10 cellular contexts compared by ENCODE assay signal in the genomic region with DNA sequence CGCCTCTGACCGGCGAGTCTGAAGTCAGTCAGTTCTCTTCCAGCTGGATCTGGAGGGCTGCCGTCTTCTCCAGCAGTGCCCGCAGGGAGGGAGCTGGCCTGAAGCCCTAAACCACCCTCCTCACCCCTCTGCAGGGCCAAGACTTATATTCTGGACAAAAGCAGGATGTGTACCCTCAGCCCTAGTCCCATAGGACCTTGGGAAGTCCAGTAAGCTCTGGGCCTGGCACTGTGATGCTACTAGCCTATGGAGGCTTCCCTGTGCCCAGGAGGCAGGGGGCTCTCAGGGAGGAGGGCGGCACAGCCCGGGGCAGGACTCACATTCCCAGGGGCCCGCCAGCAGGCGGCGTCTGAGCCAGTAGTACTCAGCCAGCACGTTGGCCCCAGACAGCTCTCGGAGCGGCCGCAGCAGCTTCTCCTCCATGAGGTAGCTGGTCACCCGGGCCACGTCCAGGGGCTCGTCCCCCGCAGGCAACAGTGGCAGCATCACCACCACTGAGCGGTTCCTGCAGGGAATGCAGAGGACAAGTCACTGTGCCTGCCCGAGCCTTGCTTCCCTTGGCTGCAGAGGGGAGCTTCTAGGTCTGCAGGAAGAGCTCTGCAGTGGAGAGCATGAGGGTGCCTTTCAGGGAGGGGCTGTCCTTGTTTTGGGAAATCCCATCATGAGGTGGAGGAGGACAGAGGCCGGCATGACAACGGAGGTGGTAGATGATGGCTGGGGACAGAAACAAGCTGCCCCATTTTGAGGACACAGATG. TPM values are rescaled to one million over a fixed set of nuclear protein-coding genes. Genes with fewer than 3 reads are reported as not detected.
A peak's percentile ranks its signal among the peaks of the same experiment; 100 is the strongest.
DNase-seq lines count a peak whose midpoint lies in the region; ATAC-seq and TF ChIP-seq lines count a peak whose summit lies in the region.
"Had no signal": no experiment of that assay in that cellular context is flagged by ENCODE, and none has a peak within 500 bp of the region (broad histone marks: within the 10 kb centered on the region; RNA-seq: fewer than 3 reads in every experiment).

No MANE protein-coding gene starts in this region.

- H3K9me3 Mint-ChIP-seq in GM23338: no peaks in the 10 kb centered on the region; the same call in 2 of the 3 replicates

- no peak for DNase-seq in A673 (ENCODE audit: low spot score)
- DNase-seq in GM23338 (ENCODE audit: low spot score): peak; percentile 93
- DNase-seq in astrocyte of the hippocampus (ENCODE audit: low read depth, low spot score): peak; percentile 72
- no peak for DNase-seq in left lobe of liver (ENCODE audit: low spot score)
- no peak for DNase-seq in cortex of kidney (lab: John Stamatoyannopoulos, UW)
- DNase-seq in NCI-H1105 treated with DMSO at 0.1 percent for 48 hours (lab: John Stamatoyannopoulos, UW): no peak
- DNase-seq: activated naive CD4-positive, alpha-beta T cell treated with anti-CD3 and anti-CD28 coated beads, Interleukin-2, amount 50 U/mL, for 16 hours; NCI-H748 treated with DMSO at 0.1 percent for 48 hours had no signal

- intact Hi-C loops in A673 (cut with micrococcal nuclease; ENCODE audit: unreplicated experiment): no loop called here

- peak; percentile 85 for ATAC-seq in GM23338
- ATAC-seq in left lobe of liver: peak; percentile 19
- no peak for ATAC-seq in HG03097 (IDR thresholded peaks at IDR 0.05; ENCODE audit: low FRiP score, unreplicated experiment)
- ATAC-seq in GM18867 (IDR thresholded peaks at IDR 0.05; ENCODE audit: unreplicated experiment): no peak

- H3K4me3 Mint-ChIP-seq in GM23338: no peak overlapping the region

- no peaks in the 10 kb centered on the region for H4K20me1 ChIP-seq in GM23338 (replicated peaks; ENCODE audit: insufficient read depth)

- H3K79me2 ChIP-seq in GM23338 (replicated peaks; ENCODE audit: insufficient read depth): no peaks in the 10 kb centered on the region

- H3K4me1 ChIP-seq in A673 (ENCODE audit: insufficient read depth, low read length, poor library complexity, severe bottlenecking) (peaks cover 11% of the 10 kb centered on the region), GM23338 (ENCODE audit: insufficient read depth) (peaks cover 12% of the 10 kb centered on the region)

- H3K4me1 Mint-ChIP-seq in GM23338: peaks cover 32% of the 10 kb centered on the region

- no peaks in the 10 kb centered on the region for H3K9me2 ChIP-seq in GM23338 (ENCODE audit: insufficient read depth)

- H3K27ac ChIP-seq in A673 (ENCODE audit: low read depth, low read length, poor library complexity, severe bottlenecking) (no peak overlapping the region), GM23338 (ENCODE audit: low read depth) (no peak overlapping the region)

- BruUV-seq in A673 (replicated peaks; lab: Mats Ljungman, UMichigan): no TSS peak

- no peaks in the 10 kb centered on the region for H3K36me3 Mint-ChIP-seq in GM23338 (ENCODE audit: low read depth)

- H3K27me3 ChIP-seq in A673 (replicated peaks; ENCODE audit: insufficient read depth, low read depth, low read length, poor library complexity) (no peaks in the 10 kb centered on the region), GM23338 (ENCODE audit: insufficient read depth) (no peaks in the 10 kb centered on the region)

- H3F3A ChIP-seq in GM23338 (replicated peaks; ENCODE audit: low read depth): peaks cover 3% of the 10 kb centered on the region; the same call in 1 of the 2 replicates

- no peaks in the 10 kb centered on the region for H3K9me3 ChIP-seq in A673 (ENCODE audit: low read depth, low read length, poor library complexity, severe bottlenecking)

- CTCF ChIA-PET in A673 (lab: Charles Lee): interaction anchor here (0.7 kb wide), 1 partner anchor 423 kb away, joined by 3 read pairs; no protein-coding TSS in a partner anchor

- H3K4me2 ChIP-seq in GM23338: no peak overlapping the region

- TF ChIP-seq CTCF in A673 (conservative IDR thresholded peaks at IDR 0.05; ENCODE audit: low read depth, low read length) (peak; percentile 55), GM23338 (conservative IDR thresholded peaks at IDR 0.05; ENCODE audit: low read depth in 2 of 2) (peak; percentile 73 to 75)

- H3K36me3 ChIP-seq in A673 (ENCODE audit: insufficient read depth, low read length, poor library complexity, severe bottlenecking) (no peaks in the 10 kb centered on the region), GM23338 (ENCODE audit: insufficient read depth) (no peaks in the 10 kb centered on the region)

- POLR2A ChIA-PET in A673 (lab: Charles Lee; ENCODE audit: low non-redundant PET): interaction anchor here (0.6 kb wide), 1 partner anchor 194 kb away, joined by 8 read pairs; no protein-coding TSS in a partner anchor

- H3K27me3 Mint-ChIP-seq in GM23338 (ENCODE audit: insufficient read depth, low read depth, poor library complexity): peaks cover 23% of the 10 kb centered on the region

- H2AFZ ChIP-seq in GM23338: no peak overlapping the region

- no peak overlapping the region for H3K27ac Mint-ChIP-seq in GM23338

- H3K4me3 ChIP-seq in A673 (ENCODE audit: low read depth, low read length, poor library complexity, severe bottlenecking) (no peak overlapping the region), GM23338 (no peak overlapping the region)

TF ChIP-seq in GM23338, 12 proteins besides CTCF, POLR2A, EP300 and RAD21 (continues in another document):
- TF ChIP-seq STAT1 (IDR thresholded peaks at IDR 0.05; ENCODE audit: unreplicated experiment) (no peak), POLR2AphosphoS5 (IDR thresholded peaks at IDR 0.05; ENCODE audit: low read depth) (no peak), NANOG (IDR thresholded peaks at IDR 0.05; ENCODE audit: borderline replicate concordance) (no peak), JUNB (IDR thresholded peaks at IDR 0.05; ENCODE audit: unreplicated experiment) (no peak), EZH2 (IDR thresholded peaks at IDR 0.05; ENCODE audit: low read depth, unreplicated experiment) (no peak)
- TF ChIP-seq, protein P1, sequence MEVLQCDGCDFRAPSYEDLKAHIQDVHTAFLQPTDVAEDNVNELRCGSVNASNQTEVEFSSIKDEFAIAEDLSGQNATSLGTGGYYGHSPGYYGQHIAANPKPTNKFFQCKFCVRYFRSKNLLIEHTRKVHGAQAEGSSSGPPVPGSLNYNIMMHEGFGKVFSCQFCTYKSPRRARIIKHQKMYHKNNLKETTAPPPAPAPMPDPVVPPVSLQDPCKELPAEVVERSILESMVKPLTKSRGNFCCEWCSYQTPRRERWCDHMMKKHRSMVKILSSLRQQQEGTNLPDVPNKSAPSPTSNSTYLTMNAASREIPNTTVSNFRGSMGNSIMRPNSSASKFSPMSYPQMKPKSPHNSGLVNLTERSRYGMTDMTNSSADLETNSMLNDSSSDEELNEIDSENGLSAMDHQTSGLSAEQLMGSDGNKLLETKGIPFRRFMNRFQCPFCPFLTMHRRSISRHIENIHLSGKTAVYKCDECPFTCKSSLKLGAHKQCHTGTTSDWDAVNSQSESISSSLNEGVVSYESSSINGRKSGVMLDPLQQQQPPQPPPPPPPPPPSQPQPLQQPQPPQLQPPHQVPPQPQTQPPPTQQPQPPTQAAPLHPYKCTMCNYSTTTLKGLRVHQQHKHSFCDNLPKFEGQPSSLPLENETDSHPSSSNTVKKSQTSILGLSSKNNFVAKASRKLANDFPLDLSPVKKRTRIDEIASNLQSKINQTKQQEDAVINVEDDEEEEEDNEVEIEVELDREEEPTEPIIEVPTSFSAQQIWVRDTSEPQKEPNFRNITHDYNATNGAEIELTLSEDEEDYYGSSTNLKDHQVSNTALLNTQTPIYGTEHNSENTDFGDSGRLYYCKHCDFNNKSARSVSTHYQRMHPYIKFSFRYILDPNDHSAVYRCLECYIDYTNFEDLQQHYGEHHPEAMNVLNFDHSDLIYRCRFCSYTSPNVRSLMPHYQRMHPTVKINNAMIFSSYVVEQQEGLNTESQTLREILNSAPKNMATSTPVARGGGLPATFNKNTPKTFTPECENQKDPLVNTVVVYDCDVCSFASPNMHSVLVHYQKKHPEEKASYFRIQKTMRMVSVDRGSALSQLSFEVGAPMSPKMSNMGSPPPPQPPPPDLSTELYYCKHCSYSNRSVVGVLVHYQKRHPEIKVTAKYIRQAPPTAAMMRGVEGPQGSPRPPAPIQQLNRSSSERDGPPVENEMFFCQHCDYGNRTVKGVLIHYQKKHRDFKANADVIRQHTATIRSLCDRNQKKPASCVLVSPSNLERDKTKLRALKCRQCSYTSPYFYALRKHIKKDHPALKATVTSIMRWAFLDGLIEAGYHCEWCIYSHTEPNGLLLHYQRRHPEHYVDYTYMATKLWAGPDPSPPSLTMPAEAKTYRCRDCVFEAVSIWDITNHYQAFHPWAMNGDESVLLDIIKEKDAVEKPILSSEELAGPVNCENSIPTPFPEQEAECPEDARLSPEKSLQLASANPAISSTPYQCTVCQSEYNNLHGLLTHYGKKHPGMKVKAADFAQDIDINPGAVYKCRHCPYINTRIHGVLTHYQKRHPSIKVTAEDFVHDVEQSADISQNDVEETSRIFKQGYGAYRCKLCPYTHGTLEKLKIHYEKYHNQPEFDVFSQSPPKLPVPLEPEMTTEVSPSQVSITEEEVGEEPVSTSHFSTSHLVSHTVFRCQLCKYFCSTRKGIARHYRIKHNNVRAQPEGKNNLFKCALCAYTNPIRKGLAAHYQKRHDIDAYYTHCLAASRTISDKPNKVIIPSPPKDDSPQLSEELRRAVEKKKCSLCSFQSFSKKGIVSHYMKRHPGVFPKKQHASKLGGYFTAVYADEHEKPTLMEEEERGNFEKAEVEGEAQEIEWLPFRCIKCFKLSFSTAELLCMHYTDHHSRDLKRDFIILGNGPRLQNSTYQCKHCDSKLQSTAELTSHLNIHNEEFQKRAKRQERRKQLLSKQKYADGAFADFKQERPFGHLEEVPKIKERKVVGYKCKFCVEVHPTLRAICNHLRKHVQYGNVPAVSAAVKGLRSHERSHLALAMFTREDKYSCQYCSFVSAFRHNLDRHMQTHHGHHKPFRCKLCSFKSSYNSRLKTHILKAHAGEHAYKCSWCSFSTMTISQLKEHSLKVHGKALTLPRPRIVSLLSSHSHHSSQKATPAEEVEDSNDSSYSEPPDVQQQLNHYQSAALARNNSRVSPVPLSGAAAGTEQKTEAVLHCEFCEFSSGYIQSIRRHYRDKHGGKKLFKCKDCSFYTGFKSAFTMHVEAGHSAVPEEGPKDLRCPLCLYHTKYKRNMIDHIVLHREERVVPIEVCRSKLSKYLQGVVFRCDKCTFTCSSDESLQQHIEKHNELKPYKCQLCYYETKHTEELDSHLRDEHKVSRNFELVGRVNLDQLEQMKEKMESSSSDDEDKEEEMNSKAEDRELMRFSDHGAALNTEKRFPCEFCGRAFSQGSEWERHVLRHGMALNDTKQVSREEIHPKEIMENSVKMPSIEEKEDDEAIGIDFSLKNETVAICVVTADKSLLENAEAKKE (CRISPR knock-in tag; IDR thresholded peaks at IDR 0.05): no peak

RNA-seq across cellular contexts. Expression of gene RMI2, which starts 41.7 kb away (rescaled TPM):
- total RNA-seq in A673 (2021): 28.5 and 38.4 TPM in 2 replicates
- 98.2 and 120 TPM in 2 replicates for total RNA-seq in GM23338 (2014; rRNA removed; shearing (Covaris generic))
- 103 and 108 TPM in 2 replicates for polyA plus RNA-seq in GM23338 (2016; fragmentation: Nextera tagmentation; extraction: Ambion mirVana)
- 0.70 TPM for total RNA-seq in left lobe of liver

Comparison
In these comparisons a context has a peak if more than half of its experiments do, and no peak if none do; other contexts are left out.
1. DNase-seq: peak in GM23338 (single experiment) and astrocyte of the hippocampus (single experiment); none in A673 (single experiment), left lobe of liver (single experiment), cortex of kidney (single experiment) and NCI-H1105 treated with DMSO at 0.1 percent for 48 hours (single experiment).
2. ATAC-seq: peak in GM23338 (single experiment) and left lobe of liver (single experiment); none in HG03097 (single experiment) and GM18867 (single experiment).
3. RNA of gene RMI2, which starts 41.7 kb away (total RNA-seq): 98.2 to 120 TPM in GM23338 and 28.5 to 38.4 TPM in A673; 0.70 TPM in left lobe of liver (single experiment); every median in the first group is over 10 times any median in the second.